19 cellular contexts compared by ENCODE assay signal in genomic region chr14:68440776-68441175, GRCh38.
"Had no signal": no experiment of that assay in that cellular context is flagged by ENCODE, and none has a peak within 500 bp of the region (broad histone marks: within the 10 kb centered on the region; RNA-seq: fewer than 3 reads in every experiment).

No MANE protein-coding gene starts in this region.

- H3K79me2 ChIP-seq: parathyroid adenoma had no signal

- H3K4me1 ChIP-seq: parathyroid adenoma had no signal

- ATAC-seq: gastroesophageal sphincter; heart right ventricle; naive thymus-derived CD4-positive, alpha-beta T cell; stimulated activated naive CD8-positive, alpha-beta T cell treated with anti-CD3 and anti-CD28 coated beads, Interleukin-15, Interleukin-2, amounts not matched to agents 100 U/mL and 50 U/mL, for 24 hours had no signal

- H3K9ac ChIP-seq: parathyroid adenoma had no signal

- H3K27me3 ChIP-seq: esophagus squamous epithelium, gastroesophageal sphincter, heart right ventricle, transverse colon, vagina had no signal

- H3K36me3 ChIP-seq: esophagus squamous epithelium, gastroesophageal sphincter, heart right ventricle, transverse colon, vagina had no signal

- H3K27ac ChIP-seq: esophagus squamous epithelium, gastroesophageal sphincter, heart right ventricle, parathyroid adenoma, transverse colon, vagina had no signal

- DNase-seq: activated CD4-positive, alpha-beta T cell treated with anti-CD3 and anti-CD28 coated beads, Interleukin-2, amount 10 ng/mL, durations not matched to agents 7 days and 5 days; activated CD8-positive, alpha-beta memory T cell treated with anti-CD3 and anti-CD28 coated beads for 24 hours; activated naive CD8-positive, alpha-beta T cell treated with anti-CD3 and anti-CD28 coated beads for 36 hours; amygdala; central memory CD4-positive, alpha-beta T cell; cortex of kidney; effector CD4-positive, alpha-beta T cell; esophagus squamous epithelium; heart right ventricle; naive thymus-derived CD4-positive, alpha-beta T cell; stimulated activated CD4-positive, alpha-beta T cell treated with anti-CD3 and anti-CD28 coated beads, Interleukin-15, amount 100 ng/mL, for 24 hours; stimulated activated CD4-positive, alpha-beta T cell treated with anti-CD3 and anti-CD28 coated beads, Interleukin-4, amount 100 ng/mL, for 1 hour; stimulated activated CD8-positive, alpha-beta memory T cell treated with anti-CD3 and anti-CD28 coated beads, Interleukin-4, amount 100 ng/mL, for 48 hours; stimulated activated naive CD8-positive, alpha-beta T cell treated with anti-CD3 and anti-CD28 coated beads, Interleukin-15, Interleukin-2, amounts not matched to agents 100 U/mL and 50 U/mL, for 24 hours; transverse colon had no signal

- H3K9me3 ChIP-seq: esophagus squamous epithelium, gastroesophageal sphincter, vagina had no signal

- H3K27me3 Mint-ChIP-seq: activated CD4-positive, alpha-beta T cell treated with anti-CD3 and anti-CD28 coated beads, Interleukin-2, amount 10 ng/mL, durations not matched to agents 7 days and 5 days; activated naive CD8-positive, alpha-beta T cell treated with anti-CD3 and anti-CD28 coated beads for 36 hours; brain; naive thymus-derived CD4-positive, alpha-beta T cell had no signal

- H3K4me3 Mint-ChIP-seq: activated CD4-positive, alpha-beta T cell treated with anti-CD3 and anti-CD28 coated beads, Interleukin-2, amount 10 ng/mL, durations not matched to agents 7 days and 5 days; activated naive CD8-positive, alpha-beta T cell treated with anti-CD3 and anti-CD28 coated beads for 36 hours; brain; naive thymus-derived CD4-positive, alpha-beta T cell had no signal

- H2AFZ ChIP-seq: parathyroid adenoma had no signal

- H3K27ac Mint-ChIP-seq: activated CD4-positive, alpha-beta T cell treated with anti-CD3 and anti-CD28 coated beads, Interleukin-2, amount 10 ng/mL, durations not matched to agents 7 days and 5 days; activated naive CD8-positive, alpha-beta T cell treated with anti-CD3 and anti-CD28 coated beads for 36 hours; naive thymus-derived CD4-positive, alpha-beta T cell had no signal

- H3K4me1 Mint-ChIP-seq: activated CD4-positive, alpha-beta T cell treated with anti-CD3 and anti-CD28 coated beads, Interleukin-2, amount 10 ng/mL, durations not matched to agents 7 days and 5 days had no signal

- H3K4me3 ChIP-seq: esophagus squamous epithelium, gastroesophageal sphincter, heart right ventricle, transverse colon, vagina had no signal
